In the genomic region with DNA sequence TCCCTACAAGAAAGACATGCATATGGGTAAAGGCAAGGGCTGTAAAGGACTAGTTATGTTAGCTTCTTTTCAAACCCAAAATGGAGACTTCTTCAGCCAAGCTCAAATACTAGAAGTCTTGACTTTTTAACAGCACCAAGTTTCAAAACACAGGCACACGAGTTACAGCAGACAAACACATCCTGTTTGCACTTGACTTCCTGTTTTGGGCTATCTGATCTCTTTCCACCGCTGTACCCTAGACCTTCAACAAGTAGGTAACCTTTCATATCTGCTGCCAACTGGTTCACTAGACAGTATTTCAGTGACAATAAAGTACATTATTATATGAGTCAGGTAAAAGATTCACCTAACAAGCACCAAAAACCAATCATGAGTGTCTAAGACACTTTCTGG, we compare ENCODE assay signal across 8 cellular contexts. TPM values are rescaled to one million over a fixed set of nuclear protein-coding genes. Genes with fewer than 3 reads are reported as not detected.
A peak's percentile ranks its signal among the peaks of the same experiment; 100 is the strongest.
DNase-seq lines count a peak whose midpoint lies in the region; ATAC-seq, FAIRE-seq and TF ChIP-seq lines count a peak whose summit lies in the region.

No MANE protein-coding gene starts in this region.

- H3K9me3 ChIP-seq in A549 (no peaks in the 10 kb centered on the region), liver (ENCODE audit: control insufficient read depth in 4 of 4, low read length in 3 of 4) (no peaks in the 10 kb centered on the region), H9 (ENCODE audit: control insufficient read depth, low read depth, low read length) (no peaks in the 10 kb centered on the region)

- TF ChIP-seq POLR2A in A549 (IDR thresholded peaks at IDR 0.05; ENCODE audit: low read length), result no peak

- no peak overlapping the region for H2BK15ac ChIP-seq in H9 (ENCODE audit: low read depth, low read length)

- H3K9ac ChIP-seq in liver (ENCODE audit: low read depth in 1 of 2, low read length in 2 of 2), result peak overlapping the region; percentile 26 to 84
- no peak overlapping the region for H3K9ac ChIP-seq in H9 (ENCODE audit: extremely low read depth, insufficient read length, low read length)

- H3K4me3 ChIP-seq in A549 (no peak overlapping the region), liver (ENCODE audit: low read depth in 1 of 3, low read length in 3 of 3) (peak overlapping the region in 2 of 3 donors; percentile 20 to 35)

- no peak overlapping the region for H2AK5ac ChIP-seq in H9 (ENCODE audit: insufficient read length, low read length)

- H3K9me3 Mint-ChIP-seq in activated naive CD4-positive, alpha-beta T cell treated with anti-CD3 and anti-CD28 coated beads, Interleukin-2, amount 50 U/mL, for 72 hours, result peaks cover 0 to 4% of the 10 kb centered on the region in 2 donors
- no peaks in the 10 kb centered on the region for H3K9me3 Mint-ChIP-seq in H9

- H3K27me3 Mint-ChIP-seq in H9 (ENCODE audit: low read depth), result no peaks in the 10 kb centered on the region

- TF ChIP-seq CTCF in A549 (IDR thresholded peaks at IDR 0.05) (no peak), liver (IDR thresholded peaks at IDR 0.05; ENCODE audit: low read depth, low read length, missing input control) (no peak), H9 (conservative IDR thresholded peaks at IDR 0.05) (no peak)

- peak overlapping the region; percentile 62 for H3K4me2 ChIP-seq in A549
- no peak overlapping the region for H3K4me2 ChIP-seq in H9 (ENCODE audit: insufficient read depth, insufficient read length, low read length)

- no peak overlapping the region for H4K8ac ChIP-seq in H9 (replicated peaks; ENCODE audit: insufficient read length, low read depth, low read length)

- no peaks in the 10 kb centered on the region for H3K79me2 ChIP-seq in H9 (ENCODE audit: insufficient read depth, low read length)

- 26% methylated on average over 2 of the region's 2 CpGs for WGBS in A549 (ENCODE audit: missing lambda C conversion rate)
- 1% methylated on average over 2 of the region's 2 CpGs for WGBS in liver
- WGBS in H9 (ENCODE audit: extremely low coverage, insufficient read length, low lambda C conversion rate), result no CpG with 5 or more reads among the region's 2 CpGs

- POLR2A ChIA-PET in A549 (lab: Yijun Ruan, JAX), result no interaction called here

- TF ChIP-seq RAD21 in A549 (conservative IDR thresholded peaks at IDR 0.05 in 1 of 2, IDR thresholded peaks at IDR 0.05 in 1 of 2) (no peak), liver (IDR thresholded peaks at IDR 0.05) (peak in 1 of 2 donors; percentile 37)

- H3K18ac ChIP-seq in H9 (ENCODE audit: insufficient read length, low read depth, low read length), result no peak overlapping the region

- H3K36me3 Mint-ChIP-seq in activated naive CD4-positive, alpha-beta T cell treated with anti-CD3 and anti-CD28 coated beads, Interleukin-2, amount 50 U/mL, for 72 hours, result peaks cover 0 to 11% of the 10 kb centered on the region in 2 donors
- 0 out of 7 replicates have a peak, but pooled peaks cover 0 to 4% (median 0%) of the 10 kb centered on the region in 3 experiments for H3K36me3 Mint-ChIP-seq in H9 (ENCODE audit: insufficient read depth in 1 of 3, low read depth in 3 of 3)

- no peak overlapping the region for H3K4ac ChIP-seq in H9 (ENCODE audit: low read depth, low read length)

- H4K5ac ChIP-seq in H9 (ENCODE audit: insufficient read length, low read depth, low read length), result no peak overlapping the region

- no peak overlapping the region for H2BK20ac ChIP-seq in H9 (ENCODE audit: low read depth, low read length, poor library complexity, severe bottlenecking)

- no peak overlapping the region for H2BK120ac ChIP-seq in H9 (ENCODE audit: low read depth, low read length, poor library complexity, severe bottlenecking)

- H2BK12ac ChIP-seq in H9 (ENCODE audit: insufficient read length, low read depth, low read length), result no peak overlapping the region

- peaks cover 31% of the 10 kb centered on the region in 2 experiments for H3K4me1 Mint-ChIP-seq in H9

- no peak overlapping the region for H3K4me3 Mint-ChIP-seq in H9

- no peak for TF ChIP-seq EP300 in A549 (IDR thresholded peaks at IDR 0.05)

- H3K56ac ChIP-seq in H9 (ENCODE audit: insufficient read length, low read depth, low read length), result no peak overlapping the region

- H3K23ac ChIP-seq in H9 (ENCODE audit: insufficient read length, low read depth, low read length), result no peak overlapping the region

- no peaks in the 10 kb centered on the region for H3K23me2 ChIP-seq in H9 (ENCODE audit: insufficient read length, low read depth, low read length, poor library complexity, severe bottlenecking)

- H3K14ac ChIP-seq in H9 (ENCODE audit: insufficient read depth, low read length), result no peak overlapping the region

- no peak overlapping the region for H2BK5ac ChIP-seq in H9 (ENCODE audit: insufficient read length, low read length)

- no peak overlapping the region for H4K91ac ChIP-seq in H9 (ENCODE audit: insufficient read length, low read depth, low read length)

- DNase-seq in A549 (ENCODE audit: low read depth in 1 of 2, low spot score in 1 of 2) (no peak), HT-29 (ENCODE audit: low spot score) (peak; percentile 29), AG08396 (ENCODE audit: low spot score) (no peak), H9 (no peak)
- DNase-seq in activated naive CD4-positive, alpha-beta T cell treated with anti-CD3 and anti-CD28 coated beads, Interleukin-2, amount 50 U/mL, for 72 hours (ENCODE audit: low spot score in 2 of 2), result no peak

- H3K27ac ChIP-seq in A549 (peak overlapping the region; percentile 23 to 29; a peak in 5 of 6 replicates), liver (ENCODE audit: low read depth in 1 of 2, low read length in 2 of 2) (peak overlapping the region; percentile 91 to 96), H9 (ENCODE audit: insufficient read length, low read depth, low read length) (no peak overlapping the region)

- peak overlapping the region; percentile 2 to 57 for H3K27ac Mint-ChIP-seq in activated naive CD4-positive, alpha-beta T cell treated with anti-CD3 and anti-CD28 coated beads, Interleukin-2, amount 50 U/mL, for 72 hours
- H3K27ac Mint-ChIP-seq in H9, result 0 out of 7 replicates have a peak overlapping the region, but pooled peaks of 1 of the 3 experiments have one; percentile 24

- H3K4me1 ChIP-seq in A549 (peaks cover 55% of the 10 kb centered on the region), liver (ENCODE audit: control insufficient read depth in 4 of 4, insufficient read depth in 4 of 4, low read length in 3 of 4) (peaks cover 20 to 45% (median 41%) of the 10 kb centered on the region in 4 donors), H9 (ENCODE audit: insufficient read depth, low read length) (no peaks in the 10 kb centered on the region)

- no peak overlapping the region for H3T11ph ChIP-seq in H9 (ENCODE audit: low read length)

- FAIRE-seq in A549 (lab: Jason Lieb, UNC), result no peak

- CTCF ChIA-PET in A549 (lab: Yijun Ruan, JAX), result interaction anchor here (1.3 to 1.4 kb wide), 2 partner anchors 9 to 69 kb away, joined by 3 to 4 read pairs; no protein-coding TSS in a partner anchor

- H3K27me3 ChIP-seq in liver (ENCODE audit: control insufficient read depth in 4 of 4, insufficient read depth in 4 of 4, low read length in 3 of 4) (no peaks in the 10 kb centered on the region), H9 (ENCODE audit: insufficient read depth, low read length) (no peaks in the 10 kb centered on the region)

- ATAC-seq in A549 (no peak), GM18909 (IDR thresholded peaks at IDR 0.05; ENCODE audit: poor library complexity, unreplicated experiment) (peak; percentile 59), HG03045 (IDR thresholded peaks at IDR 0.05; ENCODE audit: unreplicated experiment) (no peak)
- peak; percentile 7 to 10 for ATAC-seq in activated naive CD4-positive, alpha-beta T cell treated with anti-CD3 and anti-CD28 coated beads, Interleukin-2, amount 50 U/mL, for 72 hours

- no peaks in the 10 kb centered on the region for H3K79me1 ChIP-seq in H9 (ENCODE audit: insufficient read depth, low read depth, low read length, poor library complexity, severe bottlenecking)

- H2AFZ ChIP-seq in H9 (ENCODE audit: low read length), result no peak overlapping the region

- no peaks in the 10 kb centered on the region for H4K20me1 ChIP-seq in H9 (ENCODE audit: control insufficient read depth, insufficient read depth, insufficient read length)

- H3K36me3 ChIP-seq in liver (ENCODE audit: control insufficient read depth in 4 of 4, insufficient read depth in 3 of 4, low read depth in 1 of 4, low read length in 3 of 4), result peaks cover 0 to 2% (median 0%) of the 10 kb centered on the region in 4 donors

TF ChIP-seq in A549, 52 proteins besides CTCF, POLR2A, EP300 and RAD21 (continues in another document):
- TF ChIP-seq CEBPB (IDR thresholded peaks at IDR 0.05), result no peak
- TF ChIP-seq RARB (CRISPR knock-in tag; IDR thresholded peaks at IDR 0.05), result no peak
- TF ChIP-seq HOXA7 (CRISPR knock-in tag; IDR thresholded peaks at IDR 0.05), result no peak
- no peak for TF ChIP-seq HOXB13 (CRISPR knock-in tag; IDR thresholded peaks at IDR 0.05; ENCODE audit: low read depth)
- no peak for TF ChIP-seq KDM1A (IDR thresholded peaks at IDR 0.05; ENCODE audit: low read depth)
- TF ChIP-seq NPAS2 (CRISPR knock-in tag; IDR thresholded peaks at IDR 0.05; ENCODE audit: borderline replicate concordance), result no peak
- no peak for TF ChIP-seq FOXS1 (CRISPR knock-in tag; IDR thresholded peaks at IDR 0.05)
- TF ChIP-seq CBX2 (IDR thresholded peaks at IDR 0.05; ENCODE audit: borderline replicate concordance, low read depth), result no peak
- TF ChIP-seq RCOR1 (IDR thresholded peaks at IDR 0.05; ENCODE audit: low read depth, low read length), result no peak

TF ChIP-seq in liver, 16 proteins besides CTCF, POLR2A, EP300 and RAD21 (continues in another document):
- no peak for TF ChIP-seq SP1 (IDR thresholded peaks at IDR 0.05)

RNA-seq across cellular contexts. Expression of a gene that starts 12.3 kb away (rescaled TPM):
- polyA plus RNA-seq in A549 (2011; rRNA removed) (35.5 and 49.4 TPM in 2 replicates), A549 (2017; fragmentation: RNase III; extraction: RNeasy Plus Mini Kit Qiagen cat#74134 plus additional on column Dnase treatment) (22.7 to 27.0 TPM (median 23.2 TPM) in 3 replicates), liver (10 to 100 TPM; 15.9 to 20.0 TPM)
- polyA plus RNA-seq in A549 (2012; cell fraction: cytosol; rRNA removed), result 21.0 and 26.9 TPM in 2 replicates
- 23.1 and 27.0 TPM in 2 replicates for polyA plus RNA-seq in A549 (2012; cell fraction: nucleus; rRNA removed)
- 130 and 160 TPM in 2 replicates for polyA minus RNA-seq in A549 (2011; rRNA and poly(A)+ RNA removed)
- 38.6 and 46.0 TPM in 2 replicates for total RNA-seq in HT-29 (2014; rRNA removed; shearing (Covaris generic))
- total RNA-seq in activated naive CD4-positive, alpha-beta T cell treated with anti-CD3 and anti-CD28 coated beads, Interleukin-2, amount 50 U/mL, for 72 hours, result 10 to 100 TPM in 1 of 2 donors, 1 to 10 TPM in 1; 7.3 to 30.9 TPM
- total RNA-seq in liver (10 to 100 TPM; 24.0 to 28.0 TPM), H9 (2021) (21.1 and 21.4 TPM in 2 replicates)

Comparison
In these comparisons a context has a peak if more than half of its experiments do, and no peak if none do; other contexts are left out.
1. ATAC-seq: peak in GM18909 (single experiment) and activated naive CD4-positive, alpha-beta T cell treated with anti-CD3 and anti-CD28 coated beads, Interleukin-2, amount 50 U/mL, for 72 hours (2 of 2); none in A549 (0 of 2) and HG03045 (single experiment).